In the genomic region with DNA sequence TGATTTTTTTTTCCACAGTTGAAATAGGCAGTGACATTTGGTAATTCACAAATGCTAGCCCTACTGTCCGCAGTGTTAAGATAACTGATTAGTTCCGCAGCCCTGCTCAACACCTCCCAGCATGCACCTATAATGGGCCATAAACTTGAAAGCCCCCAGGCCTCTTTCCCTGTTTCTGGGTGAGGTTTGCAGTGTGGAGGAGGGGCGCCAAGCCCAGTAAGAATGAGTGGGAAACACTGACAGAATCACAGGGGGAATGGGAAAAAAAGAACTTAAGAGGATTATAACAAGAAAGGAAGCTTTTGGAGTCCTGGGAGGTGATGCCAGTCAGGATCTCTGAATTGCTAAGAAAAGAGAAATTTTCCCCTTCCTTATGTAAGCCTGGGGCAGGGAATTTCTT, we compare ENCODE assay signal across 23 cellular contexts. TPM values are rescaled to one million over a fixed set of nuclear protein-coding genes. Genes with fewer than 3 reads are reported as not detected.
DNase-seq lines count a peak whose midpoint lies in the region; ATAC-seq and TF ChIP-seq lines count a peak whose summit lies in the region.
"Had no signal": no experiment of that assay in that cellular context is flagged by ENCODE, and none has a peak within 500 bp of the region (broad histone marks: within the 10 kb centered on the region; RNA-seq: fewer than 3 reads in every experiment).

No MANE protein-coding gene starts in this region.

- H3K9me3 Mint-ChIP-seq in neural progenitor cell = no peaks in the 10 kb centered on the region
- H3K9me3 Mint-ChIP-seq in activated CD8-positive, alpha-beta memory T cell treated with anti-CD3 and anti-CD28 coated beads, Interleukin-2, amount 10 ng/mL, durations not matched to agents 7 days and 5 days (ENCODE audit: low read depth) = no peaks in the 10 kb centered on the region
- H3K9me3 Mint-ChIP-seq: IgD-negative memory B cell had no signal

- TF ChIP-seq CTCF in MM.1S (IDR thresholded peaks at IDR 0.05; ENCODE audit: low read length) (no peak), neural progenitor cell (IDR thresholded peaks at IDR 0.05) (no peak)

- H4K20me1 ChIP-seq in MM.1S (ENCODE audit: insufficient read depth, low read length) (no peaks in the 10 kb centered on the region), neural progenitor cell (ENCODE audit: low read depth) (no peaks in the 10 kb centered on the region), GM23248 (ENCODE audit: insufficient read depth) (no peaks in the 10 kb centered on the region)

- H3K27me3 ChIP-seq in MM.1S (replicated peaks; ENCODE audit: insufficient read depth, low read length) (no peaks in the 10 kb centered on the region), ectodermal cell (ENCODE audit: control insufficient read depth, insufficient read depth, low read length, poor library complexity, severe bottlenecking) (no peaks in the 10 kb centered on the region), neural progenitor cell (no peaks in the 10 kb centered on the region), GM23248 (replicated peaks; ENCODE audit: insufficient read depth) (no peaks in the 10 kb centered on the region)

- H3K4me3 ChIP-seq in MM.1S (ENCODE audit: low read length) (no peak overlapping the region), ectodermal cell (ENCODE audit: insufficient read depth, low read depth, low read length) (no peak overlapping the region), neural progenitor cell (peak overlapping the region; percentile 14), GM23248 (no peak overlapping the region)

- DNase-seq in ELF-1 (ENCODE audit: low read depth, low spot score) = peak; percentile 90
- no peak for DNase-seq in MM.1S
- DNase-seq in neural progenitor cell (ENCODE audit: low spot score) = peak; percentile 70
- no peak for DNase-seq in GM23248
- DNase-seq in activated CD8-positive, alpha-beta memory T cell treated with anti-CD3 and anti-CD28 coated beads, Interleukin-2, amount 10 ng/mL, durations not matched to agents 7 days and 5 days = no peak
- no peak for DNase-seq in stimulated activated naive CD4-positive, alpha-beta T cell (lab: John Stamatoyannopoulos, UW)
- DNase-seq: 8988T; AML-193; C1 segment of cervical spinal cord; Calu3; CD8-positive, alpha-beta memory T cell; DMS153; Karpas-422; NCI-H1417; NCI-H1694 treated with DMSO at 0.1 percent for 48 hours; NCI-H2081 treated with DMSO at 0.1 percent for 48 hours; NCI-H446; NCI-H526 had no signal

- H2AFZ ChIP-seq in MM.1S (ENCODE audit: low read length) = no peak overlapping the region
- H2AFZ ChIP-seq in neural progenitor cell (replicated peaks) = no peak overlapping the region
- H2AFZ ChIP-seq in GM23248 = no peak overlapping the region

- H3K4me1 ChIP-seq in MM.1S (ENCODE audit: low read length) (peaks cover 14% of the 10 kb centered on the region), ectodermal cell (ENCODE audit: control insufficient read depth, insufficient read depth, low read length) (peaks cover 25% of the 10 kb centered on the region), neural progenitor cell (peaks cover 46% of the 10 kb centered on the region), GM23248 (ENCODE audit: insufficient read depth) (no peaks in the 10 kb centered on the region)

- no peaks in the 10 kb centered on the region for H3K36me3 Mint-ChIP-seq in neural progenitor cell
- H3K36me3 Mint-ChIP-seq in activated CD8-positive, alpha-beta memory T cell treated with anti-CD3 and anti-CD28 coated beads, Interleukin-2, amount 10 ng/mL, durations not matched to agents 7 days and 5 days = no peaks in the 10 kb centered on the region
- H3K36me3 Mint-ChIP-seq: CD8-positive, alpha-beta memory T cell; IgD-negative memory B cell had no signal

- H3K4me1 Mint-ChIP-seq in neural progenitor cell = peaks cover 38% of the 10 kb centered on the region
- H3K4me1 Mint-ChIP-seq in activated CD8-positive, alpha-beta memory T cell treated with anti-CD3 and anti-CD28 coated beads, Interleukin-2, amount 10 ng/mL, durations not matched to agents 7 days and 5 days = no peaks in the 10 kb centered on the region
- H3K4me1 Mint-ChIP-seq: CD8-positive, alpha-beta memory T cell had no signal

- no peaks in the 10 kb centered on the region for H3K9me2 ChIP-seq in MM.1S (replicated peaks; ENCODE audit: insufficient read depth, low read length)
- H3K9me2 ChIP-seq in GM23248 (ENCODE audit: insufficient read depth) = no peaks in the 10 kb centered on the region

- in situ Hi-C loops in GM23248 (cut with MboI) = no loop called here

- peak overlapping the region; percentile 30 for H3K4me3 Mint-ChIP-seq in neural progenitor cell
- H3K4me3 Mint-ChIP-seq in activated CD8-positive, alpha-beta memory T cell treated with anti-CD3 and anti-CD28 coated beads, Interleukin-2, amount 10 ng/mL, durations not matched to agents 7 days and 5 days = no peak overlapping the region
- H3K4me3 Mint-ChIP-seq: CD8-positive, alpha-beta memory T cell; IgD-negative memory B cell had no signal

- no peak overlapping the region for H3K4me2 ChIP-seq in MM.1S (ENCODE audit: low read depth, low read length)
- H3K4me2 ChIP-seq in neural progenitor cell = peak overlapping the region; percentile 73
- no peak overlapping the region for H3K4me2 ChIP-seq in GM23248 (ENCODE audit: unreplicated experiment)

- 18 to 27% methylated on average over 3 of the region's 3 CpGs for WGBS in ectodermal cell, 2 experiments
- 7 to 8% methylated on average over 3 of the region's 3 CpGs for WGBS in GM23248 (ENCODE audit: low coverage in 1 of 2, low lambda C conversion rate in 2 of 2, missing lambda C conversion rate in 2 of 2), 2 experiments

- no peaks in the 10 kb centered on the region for H3K79me2 ChIP-seq in MM.1S (ENCODE audit: low read length)
- H3K79me2 ChIP-seq in neural progenitor cell (ENCODE audit: low read depth) = no peaks in the 10 kb centered on the region
- no peaks in the 10 kb centered on the region for H3K79me2 ChIP-seq in GM23248 (ENCODE audit: insufficient read depth)

- H3K36me3 ChIP-seq in MM.1S (replicated peaks; ENCODE audit: insufficient read depth, low read length) (no peaks in the 10 kb centered on the region), ectodermal cell (ENCODE audit: control insufficient read depth, insufficient read depth, low read length) (no peaks in the 10 kb centered on the region), neural progenitor cell (no peaks in the 10 kb centered on the region), GM23248 (ENCODE audit: low read depth) (no peaks in the 10 kb centered on the region)

- H3K9ac ChIP-seq in MM.1S (ENCODE audit: low read length) (no peak overlapping the region), neural progenitor cell (no peak overlapping the region), GM23248 (no peak overlapping the region)

- H3K27ac ChIP-seq in MM.1S (ENCODE audit: low read length) (peak overlapping the region; percentile 15; the same call in 1 of the 2 replicates), ectodermal cell (ENCODE audit: insufficient read depth, low read depth, low read length, poor library complexity, severe bottlenecking) (peak overlapping the region; percentile 85), neural progenitor cell (peak overlapping the region; percentile 95), GM23248 (no peak overlapping the region)

- H3F3A ChIP-seq in MM.1S (ENCODE audit: insufficient read depth, low read length) (no peaks in the 10 kb centered on the region), neural progenitor cell (ENCODE audit: low read depth) (peaks cover 29% of the 10 kb centered on the region), GM23248 (ENCODE audit: insufficient read depth) (no peaks in the 10 kb centered on the region)

- no peak for ATAC-seq in activated CD8-positive, alpha-beta memory T cell treated with anti-CD3 and anti-CD28 coated beads, Interleukin-2, amount 10 ng/mL, durations not matched to agents 7 days and 5 days
- ATAC-seq: Right ventricle myocardium inferior had no signal

- H3K9me3 ChIP-seq in MM.1S (replicated peaks; ENCODE audit: insufficient read depth, low read length) (no peaks in the 10 kb centered on the region), ectodermal cell (ENCODE audit: control insufficient read depth, low read length) (no peaks in the 10 kb centered on the region), neural progenitor cell (ENCODE audit: low read depth) (no peaks in the 10 kb centered on the region), GM23248 (ENCODE audit: low read depth) (no peaks in the 10 kb centered on the region)

- peaks cover 6% of the 10 kb centered on the region for H3K27me3 Mint-ChIP-seq in neural progenitor cell (ENCODE audit: insufficient read depth, low read depth)
- no peaks in the 10 kb centered on the region for H3K27me3 Mint-ChIP-seq in activated CD8-positive, alpha-beta memory T cell treated with anti-CD3 and anti-CD28 coated beads, Interleukin-2, amount 10 ng/mL, durations not matched to agents 7 days and 5 days
- H3K27me3 Mint-ChIP-seq: IgD-negative memory B cell had no signal

- CTCF ChIA-PET in activated CD8-positive, alpha-beta memory T cell treated with anti-CD3 and anti-CD28 coated beads, Interleukin-2, amount 10 ng/mL, durations not matched to agents 7 days and 5 days (lab: Charles Lee) = no interaction called here

- H3K27ac Mint-ChIP-seq in neural progenitor cell = peak overlapping the region; percentile 96
- no peak overlapping the region for H3K27ac Mint-ChIP-seq in activated CD8-positive, alpha-beta memory T cell treated with anti-CD3 and anti-CD28 coated beads, Interleukin-2, amount 10 ng/mL, durations not matched to agents 7 days and 5 days
- H3K27ac Mint-ChIP-seq: CD8-positive, alpha-beta memory T cell; IgD-negative memory B cell had no signal

RNA-seq across cellular contexts. Expression of a gene that starts 39.6 kb away (rescaled TPM):
- 45.2 TPM for polyA plus RNA-seq in ectodermal cell (2013, experiment 1 of 4)
- polyA plus RNA-seq in ectodermal cell (2013, experiment 2 of 4) = 64.6 TPM
- polyA plus RNA-seq in ectodermal cell (2013, experiment 3 of 4) = 44.9 TPM
- polyA plus RNA-seq in ectodermal cell (2013, experiment 4 of 4) = 44.9 TPM
- 19.8 and 60.7 TPM in 2 replicates for total RNA-seq in neural progenitor cell (ENCODE audit: low replicate concordance)
- not detected in 2 replicates for total RNA-seq in GM23248 (2014; rRNA removed; shearing (Covaris generic))
- polyA plus RNA-seq in GM23248 (2016; fragmentation: Nextera tagmentation; extraction: Ambion mirVana) = not detected in 2 replicates
- not detected for total RNA-seq in activated CD8-positive, alpha-beta memory T cell treated with anti-CD3 and anti-CD28 coated beads, Interleukin-2, amount 10 ng/mL, durations not matched to agents 7 days and 5 days
- total RNA-seq: Calu3; CD8-positive, alpha-beta memory T cell; M059J; Right ventricle myocardium inferior had no signal
- polyA plus RNA-seq: AG04450; CD8-positive, alpha-beta memory T cell; IgD-negative memory B cell had no signal

Comparison
In these comparisons a context has a peak if more than half of its experiments do, and no peak if none do; other contexts are left out.
1. DNase-seq: peak in ELF-1 (single experiment) and neural progenitor cell (single experiment); none in MM.1S (single experiment), GM23248 (single experiment), activated CD8-positive, alpha-beta memory T cell treated with anti-CD3 and anti-CD28 coated beads, Interleukin-2, amount 10 ng/mL, durations not matched to agents 7 days and 5 days (single experiment) and stimulated activated naive CD4-positive, alpha-beta T cell (0 of 6).
2. RNA of a gene that starts 39.6 kb away (total RNA-seq): 19.8 to 60.7 TPM in neural progenitor cell; not detected in GM23248 and not detected in activated CD8-positive, alpha-beta memory T cell treated with anti-CD3 and anti-CD28 coated beads, Interleukin-2, amount 10 ng/mL, durations not matched to agents 7 days and 5 days; every median in the first group is over 10 times any median in the second.